7 cellular contexts compared by ENCODE assay signal in genomic region chr12:56188786-56189335, GRCh38. TPM values are rescaled to one million over a fixed set of nuclear protein-coding genes. Genes with fewer than 3 reads are reported as not detected.
DNase-seq lines count a peak whose midpoint lies in the region; ATAC-seq and TF ChIP-seq lines count a peak whose summit lies in the region.

No MANE protein-coding gene starts in this region.

- H3K4me3 ChIP-seq in GM12875 (ENCODE audit: low read depth, low read length) (peak overlapping the region; percentile 81), gastroesophageal sphincter (peak overlapping the region; percentile 71 to 94), osteoblast (ENCODE audit: insufficient read depth, low read length) (peak overlapping the region; percentile 94)

- H3K4me1 Mint-ChIP-seq in activated CD8-positive, alpha-beta T cell treated with anti-CD3 and anti-CD28 coated beads for 36 hours (ENCODE audit: low read depth): peaks cover 40% of the 10 kb centered on the region

- peaks cover 13% of the 10 kb centered on the region for H4K20me1 ChIP-seq in osteoblast (ENCODE audit: insufficient read depth, low read length)

- H2AFZ ChIP-seq in osteoblast (ENCODE audit: low read length): peak overlapping the region; percentile 53

- peaks cover 2% of the 10 kb centered on the region for H3K27me3 Mint-ChIP-seq in activated CD8-positive, alpha-beta T cell treated with anti-CD3 and anti-CD28 coated beads for 36 hours

- intact Hi-C loops in activated CD8-positive, alpha-beta T cell treated with anti-CD3 and anti-CD28 coated beads for 36 hours (cut with micrococcal nuclease): loop anchor here (2.0 kb wide), 1 partner anchor 70 kb away; the partner anchor contains the start of gene ZC3H10
- intact Hi-C loops in sciatic nerve (cut with DNase I): no loop called here

- no peaks in the 10 kb centered on the region for H3K9me3 Mint-ChIP-seq in activated CD8-positive, alpha-beta T cell treated with anti-CD3 and anti-CD28 coated beads for 36 hours

- peaks cover 0 to 32% of the 10 kb centered on the region in 2 donors for H3K36me3 ChIP-seq in gastroesophageal sphincter
- H3K36me3 ChIP-seq in osteoblast (ENCODE audit: insufficient read depth, low read length): peaks cover 18% of the 10 kb centered on the region

- H3K27ac Mint-ChIP-seq in activated CD8-positive, alpha-beta T cell treated with anti-CD3 and anti-CD28 coated beads for 36 hours: peak overlapping the region; percentile 91

- CTCF ChIA-PET in activated CD8-positive, alpha-beta T cell treated with anti-CD3 and anti-CD28 coated beads for 36 hours (lab: Charles Lee): interaction anchor here (0.6 to 5.8 kb wide), 44 partner anchors 8 to 450 kb away, joined by 3 to 110 read pairs (median 6); partner anchors contain the start of genes ANKRD52, CNPY2, ERBB3 and ESYT1

- WGBS in gastroesophageal sphincter (ENCODE audit: low coverage in 1 of 2), 2 donors: no CpG with 5 or more reads among the region's 39 CpGs

- H3K27me3 ChIP-seq in gastroesophageal sphincter (no peaks in the 10 kb centered on the region), osteoblast (ENCODE audit: insufficient read depth, low read length) (no peaks in the 10 kb centered on the region)

- peaks cover 41% of the 10 kb centered on the region for H3K79me2 ChIP-seq in osteoblast (ENCODE audit: insufficient read depth, low read length)

- H3K9me3 ChIP-seq in gastroesophageal sphincter (no peaks in the 10 kb centered on the region), osteoblast (ENCODE audit: low read depth, low read length) (no peaks in the 10 kb centered on the region)

- no peak for TF ChIP-seq CTCF in GM12875 (IDR thresholded peaks at IDR 0.05; ENCODE audit: borderline replicate concordance, insufficient read depth, low read depth, low read length)
- TF ChIP-seq CTCF in activated CD8-positive, alpha-beta T cell treated with anti-CD3 and anti-CD28 coated beads for 36 hours (IDR thresholded peaks at IDR 0.05): no peak
- no peak for TF ChIP-seq CTCF in gastroesophageal sphincter (IDR thresholded peaks at IDR 0.05)
- TF ChIP-seq CTCF in osteoblast (IDR thresholded peaks at IDR 0.05; ENCODE audit: extremely low read depth, low read depth, low read length): no peak

- no peak for TF ChIP-seq EP300 in gastroesophageal sphincter (IDR thresholded peaks at IDR 0.05)

- no peak for DNase-seq in activated CD8-positive, alpha-beta T cell treated with anti-CD3 and anti-CD28 coated beads for 36 hours
- DNase-seq in osteoblast (ENCODE audit: insufficient read length, low spot score, missing footprints) (peak; percentile 72), cerebellar nuclear complex (lab: John Stamatoyannopoulos, UW) (no peak), sciatic nerve (ENCODE audit: low spot score) (no peak)

- H3K4me3 Mint-ChIP-seq in activated CD8-positive, alpha-beta T cell treated with anti-CD3 and anti-CD28 coated beads for 36 hours: peak overlapping the region; percentile 92

- H3K4me2 ChIP-seq in osteoblast (ENCODE audit: insufficient read depth, low read length): peak overlapping the region; percentile 98

- TF ChIP-seq POLR2A in gastroesophageal sphincter (IDR thresholded peaks at IDR 0.05): no peak

- peak; percentile 15 for ATAC-seq in HG03135 (IDR thresholded peaks at IDR 0.05; ENCODE audit: unreplicated experiment)
- no peak for ATAC-seq in activated CD8-positive, alpha-beta T cell treated with anti-CD3 and anti-CD28 coated beads for 36 hours
- ATAC-seq in gastroesophageal sphincter: no peak
- ATAC-seq in sciatic nerve: no peak

- peaks cover 0 to 34% (median 18%) of the 10 kb centered on the region in 3 donors for H3K4me1 ChIP-seq in gastroesophageal sphincter
- H3K4me1 ChIP-seq in osteoblast (ENCODE audit: insufficient read depth, low read length): peaks cover 23% of the 10 kb centered on the region

- POLR2A ChIA-PET in activated CD8-positive, alpha-beta T cell treated with anti-CD3 and anti-CD28 coated beads for 36 hours (lab: Charles Lee): interaction anchor here (0.6 to 5.7 kb wide), 26 partner anchors 10 to 367 kb away, joined by 3 to 68 read pairs (median 6); partner anchors contain the start of genes ANKRD52, COQ10A, ESYT1 and MYL6

- peak overlapping the region; percentile 64 to 97 (median 94) for H3K27ac ChIP-seq in gastroesophageal sphincter
- peak overlapping the region; percentile 52 for H3K27ac ChIP-seq in osteoblast (ENCODE audit: low read depth, low read length)

- peaks cover 35% of the 10 kb centered on the region for H3K36me3 Mint-ChIP-seq in activated CD8-positive, alpha-beta T cell treated with anti-CD3 and anti-CD28 coated beads for 36 hours (ENCODE audit: low read depth)

RNA-seq across cellular contexts. Expression of gene SMARCC2, which starts 0.4 kb away (rescaled TPM):
- total RNA-seq in activated CD8-positive, alpha-beta T cell treated with anti-CD3 and anti-CD28 coated beads for 36 hours: 10 to 100 TPM; 79.3 to 87.9 TPM
- total RNA-seq in gastroesophageal sphincter (100 to 1,000 TPM in 1 of 4 donors, 10 to 100 TPM in 3; 76.5 to 109 (median 85.1) TPM), osteoblast (65.9 and 70.4 TPM in 2 replicates), sciatic nerve (160 TPM)

RNA-seq across cellular contexts. Expression of gene MYL6, which starts 30.7 kb away (rescaled TPM):
- total RNA-seq in activated CD8-positive, alpha-beta T cell treated with anti-CD3 and anti-CD28 coated beads for 36 hours: 100 to 1,000 TPM; 647 to 663 TPM
- total RNA-seq in gastroesophageal sphincter (1,000 to 10,000 TPM; 5,300 to 6,545 (median 5,874) TPM), osteoblast (848 and 873 TPM in 2 replicates), sciatic nerve (993 TPM)

RNA-seq across cellular contexts. Expression of gene RNF41, which starts 32.9 kb away (rescaled TPM):
- 10 to 100 TPM; 23.4 to 27.4 TPM for total RNA-seq in activated CD8-positive, alpha-beta T cell treated with anti-CD3 and anti-CD28 coated beads for 36 hours
- 100 to 1,000 TPM in 2 of 4 donors, 10 to 100 TPM in 2; 63.7 to 119 (median 102) TPM for total RNA-seq in gastroesophageal sphincter
- 155 and 159 TPM in 2 replicates for total RNA-seq in osteoblast
- 40.7 TPM for total RNA-seq in sciatic nerve

RNA-seq across cellular contexts. Expression of gene NABP2, which starts 35.3 kb away (rescaled TPM):
- 10 to 100 TPM; 58.7 to 60.2 TPM for total RNA-seq in activated CD8-positive, alpha-beta T cell treated with anti-CD3 and anti-CD28 coated beads for 36 hours
- 10 to 100 TPM; 23.7 to 34.7 (median 28.8) TPM for total RNA-seq in gastroesophageal sphincter
- 26.8 and 27.4 TPM in 2 replicates for total RNA-seq in osteoblast
- 18.5 TPM for total RNA-seq in sciatic nerve

RNA-seq across cellular contexts. Expression of gene MYL6B, which starts 36.5 kb away (rescaled TPM):
- total RNA-seq in activated CD8-positive, alpha-beta T cell treated with anti-CD3 and anti-CD28 coated beads for 36 hours: 10 to 100 TPM; 60.3 to 66.9 TPM
- total RNA-seq in gastroesophageal sphincter (10 to 100 TPM; 14.3 to 57.9 (median 28.0) TPM), osteoblast (49.8 and 53.9 TPM in 2 replicates), sciatic nerve (40.0 TPM)
